9 cellular contexts compared by ENCODE assay signal in genomic region chr3:195583831-195584542, GRCh38. TPM values are rescaled to one million over a fixed set of nuclear protein-coding genes. Genes with fewer than 3 reads are reported as not detected.
DNase-seq lines count a peak whose midpoint lies in the region; ATAC-seq and TF ChIP-seq lines count a peak whose summit lies in the region.
"Had no signal": no experiment of that assay in that cellular context is flagged by ENCODE, and none has a peak within 500 bp of the region (broad histone marks: within the 10 kb centered on the region; RNA-seq: fewer than 3 reads in every experiment).

APOD (minus strand) TSS chr3:195583940; CDS start chr3:195579461, 4,479 bp downstream.

- WGBS in lung, 2 donors, result 32 to 53% methylated on average over 16 of the region's 16 CpGs
- WGBS in upper lobe of left lung, 2 donors, result 27 to 42% methylated on average over 16 of the region's 16 CpGs

- DNase-seq in NCI-H82 (lab: John Stamatoyannopoulos, UW) (peak; percentile 32), NCI-H82 treated with DMSO at 0.1 percent for 48 hours (lab: John Stamatoyannopoulos, UW; ENCODE audit: unreplicated experiment) (no peak), chondrocyte (ENCODE audit: low spot score) (no peak), lung (ENCODE audit: low spot score) (peak; percentile 33), upper lobe of left lung (peak; percentile 31 to 41), NCI-H2107 treated with DMSO at 0.1 percent for 48 hours (lab: John Stamatoyannopoulos, UW; ENCODE audit: unreplicated experiment) (no peak), RPMI8226 (no peak)
- DNase-seq: CD4-positive, CD25-positive, alpha-beta regulatory T cell had no signal

- peaks cover 5 to 8% of the 10 kb centered on the region in 2 donors for H3K4me1 ChIP-seq in lung (ENCODE audit: control insufficient read depth in 2 of 2, insufficient read depth in 2 of 2, low read length in 2 of 2)
- H3K4me1 ChIP-seq in upper lobe of left lung, result peaks cover 9 to 17% (median 15%) of the 10 kb centered on the region in 4 donors

- H3K9me3 ChIP-seq in lung (ENCODE audit: control insufficient read depth in 2 of 2, insufficient read depth in 1 of 2, low read length in 1 of 2) (no peaks in the 10 kb centered on the region), upper lobe of left lung (no peaks in the 10 kb centered on the region)

- no peak for ATAC-seq in lung (ENCODE audit: insufficient read depth, low FRiP score)
- ATAC-seq in upper lobe of left lung (ENCODE audit: low FRiP score in 2 of 2), result peak in 1 of 2 donors; percentile 53
- no peak for ATAC-seq in activated T-helper 17 cell treated with anti-CD3 and anti-CD28 coated beads, Interleukin-2, amount 50 U/mL, for 72 hours (replicated peaks)

- no peaks in the 10 kb centered on the region for H3K27me3 Mint-ChIP-seq in chondrocyte (ENCODE audit: low read depth)
- H3K27me3 Mint-ChIP-seq in activated T-helper 17 cell treated with anti-CD3 and anti-CD28 coated beads, Interleukin-2, amount 50 U/mL, for 72 hours, result no peaks in the 10 kb centered on the region

- H3K4me3 Mint-ChIP-seq in chondrocyte (ENCODE audit: unreplicated experiment), result peak within 1 kb of the TSS; percentile 13
- no peak within 1 kb of the TSS for H3K4me3 Mint-ChIP-seq in activated T-helper 17 cell treated with anti-CD3 and anti-CD28 coated beads, Interleukin-2, amount 50 U/mL, for 72 hours
- H3K4me3 Mint-ChIP-seq: CD4-positive, CD25-positive, alpha-beta regulatory T cell had no signal

- peak within 1 kb of the TSS; percentile 56 for H3K27ac Mint-ChIP-seq in chondrocyte (ENCODE audit: unreplicated experiment)
- no peak within 1 kb of the TSS for H3K27ac Mint-ChIP-seq in activated T-helper 17 cell treated with anti-CD3 and anti-CD28 coated beads, Interleukin-2, amount 50 U/mL, for 72 hours
- H3K27ac Mint-ChIP-seq: CD4-positive, CD25-positive, alpha-beta regulatory T cell had no signal

- H3K27ac ChIP-seq in lung (ENCODE audit: low read depth in 1 of 2, low read length in 1 of 2) (peak within 1 kb of the TSS; percentile 49 to 55), upper lobe of left lung (peak within 1 kb of the TSS; percentile 10 to 57 (median 34))

- TF ChIP-seq CTCF in chondrocyte (IDR thresholded peaks at IDR 0.05), result no peak
- TF ChIP-seq CTCF in lung (IDR thresholded peaks at IDR 0.05; ENCODE audit: control extremely low read depth, extremely low read depth), result no peak
- TF ChIP-seq CTCF in upper lobe of left lung (IDR thresholded peaks at IDR 0.05), result no peak

- H3K27me3 ChIP-seq in lung (ENCODE audit: control insufficient read depth, insufficient read depth) (no peaks in the 10 kb centered on the region), upper lobe of left lung (no peaks in the 10 kb centered on the region)

- no peaks in the 10 kb centered on the region for H3K36me3 Mint-ChIP-seq in chondrocyte (ENCODE audit: low read depth)
- H3K36me3 Mint-ChIP-seq in activated T-helper 17 cell treated with anti-CD3 and anti-CD28 coated beads, Interleukin-2, amount 50 U/mL, for 72 hours (ENCODE audit: low read depth), result no peaks in the 10 kb centered on the region
- H3K36me3 Mint-ChIP-seq: CD4-positive, CD25-positive, alpha-beta regulatory T cell had no signal

- no peaks in the 10 kb centered on the region for H3K9me3 Mint-ChIP-seq in chondrocyte (ENCODE audit: low read depth)
- H3K9me3 Mint-ChIP-seq in activated T-helper 17 cell treated with anti-CD3 and anti-CD28 coated beads, Interleukin-2, amount 50 U/mL, for 72 hours, result no peaks in the 10 kb centered on the region
- H3K9me3 Mint-ChIP-seq: CD4-positive, CD25-positive, alpha-beta regulatory T cell had no signal

- TF ChIP-seq EP300 in upper lobe of left lung (IDR thresholded peaks at IDR 0.05), result no peak

- peaks cover 39% of the 10 kb centered on the region for H3K4me1 Mint-ChIP-seq in chondrocyte (ENCODE audit: low read depth)
- H3K4me1 Mint-ChIP-seq in activated T-helper 17 cell treated with anti-CD3 and anti-CD28 coated beads, Interleukin-2, amount 50 U/mL, for 72 hours, result no peaks in the 10 kb centered on the region

- no peak for TF ChIP-seq POLR2A in upper lobe of left lung (IDR thresholded peaks at IDR 0.05)

- H3K36me3 ChIP-seq in lung (ENCODE audit: control insufficient read depth in 2 of 2, insufficient read depth in 2 of 2, low read length in 2 of 2) (no peaks in the 10 kb centered on the region), upper lobe of left lung (no peaks in the 10 kb centered on the region)

- H3K4me3 ChIP-seq in lung, result no peak within 1 kb of the TSS
- H3K4me3 ChIP-seq in upper lobe of left lung, result peak within 1 kb of the TSS in 2 of 4 donors; percentile 26 to 30

RNA-seq across cellular contexts. Expression of gene APOD, which starts in this region (rescaled TPM):
- total RNA-seq in chondrocyte, result 2.1 to 26.1 TPM (median 2.9 TPM) in 3 replicates
- 10 to 100 TPM in 1 of 2 donors, 1 to 10 TPM in 1; 4.7 to 15.6 TPM for total RNA-seq in lung
- polyA plus RNA-seq in lung, result 10 to 100 TPM; 27.0 to 85.8 TPM
- total RNA-seq in upper lobe of left lung, result 100 to 1,000 TPM in 2 of 6 donors, 10 to 100 TPM in 4; 29.7 to 120 (median 67.4) TPM
- total RNA-seq in activated T-helper 17 cell treated with anti-CD3 and anti-CD28 coated beads, Interleukin-2, amount 50 U/mL, for 72 hours, result 1 to 10 TPM in 1 of 2 donors, not detected in 1; 4.2 TPM
- total RNA-seq: CD4-positive, CD25-positive, alpha-beta regulatory T cell had no signal

Comparison
In these comparisons a context has a peak if more than half of its experiments do, and no peak if none do; other contexts are left out.
1. DNase-seq: peak in NCI-H82 (single experiment), lung (single experiment) and upper lobe of left lung (2 of 2); none in NCI-H82 treated with DMSO at 0.1 percent for 48 hours (single experiment), chondrocyte (single experiment), NCI-H2107 treated with DMSO at 0.1 percent for 48 hours (single experiment) and RPMI8226 (single experiment).